In genomic region chr19:40609561-40610395, GRCh38 we compare ENCODE assay signal across 8 cellular contexts. TPM values are rescaled to one million over a fixed set of nuclear protein-coding genes. Genes with fewer than 3 reads are reported as not detected.
DNase-seq lines count a peak whose midpoint lies in the region; ATAC-seq and TF ChIP-seq lines count a peak whose summit lies in the region.

No MANE protein-coding gene starts in this region.

- H3K27ac ChIP-seq in osteoblast (ENCODE audit: low read depth, low read length) (peak overlapping the region; percentile 45), thoracic aorta (peak overlapping the region; percentile 37 to 70)

- H3K4me1 ChIP-seq in osteoblast (ENCODE audit: insufficient read depth, low read length) (peaks cover 17% of the 10 kb centered on the region), thoracic aorta (ENCODE audit: control insufficient read depth in 1 of 2, low read depth in 2 of 2) (peaks cover 4 to 37% of the 10 kb centered on the region in 2 donors)

- H4K20me1 ChIP-seq in osteoblast (ENCODE audit: insufficient read depth, low read length), result no peaks in the 10 kb centered on the region

- H3K4me3 ChIP-seq in osteoblast (ENCODE audit: insufficient read depth, low read length) (peak overlapping the region; percentile 71), thoracic aorta (peak overlapping the region; percentile 56)

- H3K79me2 ChIP-seq in osteoblast (ENCODE audit: insufficient read depth, low read length), result no peaks in the 10 kb centered on the region

- H3K4me2 ChIP-seq in osteoblast (ENCODE audit: insufficient read depth, low read length), result peak overlapping the region; percentile 84

- H3K27me3 ChIP-seq in osteoblast (ENCODE audit: insufficient read depth, low read length), result no peaks in the 10 kb centered on the region
- H3K27me3 ChIP-seq in thoracic aorta (replicated peaks; ENCODE audit: insufficient read depth), result no peaks in the 10 kb centered on the region

- H2AFZ ChIP-seq in osteoblast (ENCODE audit: low read length), result peak overlapping the region; percentile 83

- no peak for TF ChIP-seq CTCF in osteoblast (IDR thresholded peaks at IDR 0.05; ENCODE audit: extremely low read depth, low read depth, low read length)
- no peak for TF ChIP-seq CTCF in thoracic aorta (IDR thresholded peaks at IDR 0.05)

- no peaks in the 10 kb centered on the region for H3K36me3 ChIP-seq in osteoblast (ENCODE audit: insufficient read depth, low read length)
- peaks cover 9% of the 10 kb centered on the region for H3K36me3 ChIP-seq in thoracic aorta

- no peaks in the 10 kb centered on the region for H3K9me3 ChIP-seq in osteoblast (ENCODE audit: low read depth, low read length)
- no peaks in the 10 kb centered on the region for H3K9me3 ChIP-seq in thoracic aorta

- peak; percentile 40 for ATAC-seq in HG03108 (IDR thresholded peaks at IDR 0.05; ENCODE audit: unreplicated experiment)
- no peak for ATAC-seq in thoracic aorta (ENCODE audit: insufficient number of reproducible peaks, low FRiP score, low read depth)

- peak; percentile 27 for DNase-seq in NCI-H2171 treated with DMSO at 0.1 percent for 48 hours (lab: John Stamatoyannopoulos, UW)
- no peak for DNase-seq in NCI-H2171 (lab: John Stamatoyannopoulos, UW)
- DNase-seq in RPMI8226, result peak; percentile 90
- peak; percentile 85 for DNase-seq in activated T-helper 9 cell treated with anti-CD3 and anti-CD28 coated beads, Interleukin-2, amount 50 U/mL, for 16 hours (ENCODE audit: low read depth)
- DNase-seq in foreskin melanocyte, result peak; percentile 81
- peak; percentile 100 for DNase-seq in osteoblast (ENCODE audit: insufficient read length, low spot score, missing footprints)
- DNase-seq in thoracic aorta (ENCODE audit: low spot score), result peak; percentile 75

RNA-seq across cellular contexts. Expression of gene LTBP4, which starts 8.6 kb away (rescaled TPM):
- total RNA-seq in osteoblast (13.6 and 16.6 TPM in 2 replicates), thoracic aorta (100 to 1,000 TPM; 687 to 905 TPM)

RNA-seq across cellular contexts. Expression of gene SHKBP1, which starts 33.1 kb away (rescaled TPM):
- total RNA-seq in osteoblast (16.3 and 18.9 TPM in 2 replicates), thoracic aorta (10 to 100 TPM; 36.0 to 78.4 TPM)

Comparison
In these comparisons a context has a peak if more than half of its experiments do, and no peak if none do; other contexts are left out.
1. RNA of gene LTBP4, which starts 8.6 kb away (total RNA-seq): 687 to 905 TPM in thoracic aorta; 13.6 to 16.6 TPM in osteoblast; every median in the first group is over 10 times any median in the second.